9 cellular contexts compared by ENCODE assay signal in genomic region chr15:40743921-40744809, GRCh38. TPM values are rescaled to one million over a fixed set of nuclear protein-coding genes. Genes with fewer than 3 reads are reported as not detected.
DNase-seq lines count a peak whose midpoint lies in the region; ATAC-seq, FAIRE-seq and TF ChIP-seq lines count a peak whose summit lies in the region.
"Had no signal": no experiment of that assay in that cellular context is flagged by ENCODE, and none has a peak within 500 bp of the region (broad histone marks: within the 10 kb centered on the region; RNA-seq: fewer than 3 reads in every experiment).

No MANE protein-coding gene starts in this region.

- H3K9me3 Mint-ChIP-seq in progenitor cell of endocrine pancreas (ENCODE audit: low read depth) = no peaks in the 10 kb centered on the region
- H3K9me3 Mint-ChIP-seq: naive B cell had no signal

- intact Hi-C loops in mammary epithelial cell (cut with micrococcal nuclease) = loop anchor here (5.0 kb wide), 1 partner anchor 47 kb away; the partner anchor contains the start of gene RAD51

- no peaks in the 10 kb centered on the region for H3K27me3 Mint-ChIP-seq in progenitor cell of endocrine pancreas
- H3K27me3 Mint-ChIP-seq: naive B cell had no signal

- peaks cover 3% of the 10 kb centered on the region for H3K36me3 Mint-ChIP-seq in progenitor cell of endocrine pancreas (ENCODE audit: insufficient read depth)

- CTCF ChIA-PET in mammary epithelial cell (lab: Charles Lee; ENCODE audit: low non-redundant PET) = interaction anchor here (0.6 to 0.8 kb wide), 2 partner anchors 42 to 113 kb away, joined by 4 read pairs; no protein-coding TSS in a partner anchor

- no TSS peak for BruUV-seq in mammary epithelial cell (replicated peaks; lab: Mats Ljungman, UMichigan)

- no peak overlapping the region for H3K9ac ChIP-seq in mammary epithelial cell (ENCODE audit: insufficient read depth, low read length)

- H3K36me3 ChIP-seq in mammary epithelial cell (ENCODE audit: insufficient read depth, low read length) = peaks cover 10% of the 10 kb centered on the region

- H3K4me3 ChIP-seq in mammary epithelial cell (replicated peaks in 1 of 3; ENCODE audit: insufficient read depth in 1 of 3, low read depth in 2 of 3, low read length in 3 of 3) = no peak overlapping the region

- no peaks in the 10 kb centered on the region for H3K4me1 Mint-ChIP-seq in progenitor cell of endocrine pancreas (ENCODE audit: low read depth)
- H3K4me1 Mint-ChIP-seq: naive B cell had no signal

- no peak overlapping the region for H3K27ac Mint-ChIP-seq in progenitor cell of endocrine pancreas

- FAIRE-seq in GM18507 (lab: Jason Lieb, UNC) = peak; percentile 48

- no peaks in the 10 kb centered on the region for H4K20me1 ChIP-seq in mammary epithelial cell (ENCODE audit: insufficient read depth, low read length)

- H3K27me3 ChIP-seq in mammary epithelial cell (ENCODE audit: insufficient read depth, low read length) = no peaks in the 10 kb centered on the region

- H3K4me3 Mint-ChIP-seq in progenitor cell of endocrine pancreas (ENCODE audit: low read depth) = no peak overlapping the region
- H3K4me3 Mint-ChIP-seq: naive B cell had no signal

- in situ Hi-C loops in mammary epithelial cell (cut with MboI; ENCODE audit: low sequenced_read_pairs in 2 of 2) = no loop called here

- WGBS in mammary epithelial cell (ENCODE audit: low coverage, missing lambda C conversion rate) = 34% methylated on average over 8 of the region's 12 CpGs

- H3K9me3 ChIP-seq in mammary epithelial cell (replicated peaks; ENCODE audit: insufficient read depth, low read length) = no peaks in the 10 kb centered on the region

- no peak for DNase-seq in GM18507 (ENCODE audit: extremely low spot score, insufficient read length, low read depth)
- peak; percentile 78 for DNase-seq in mammary epithelial cell
- no peak for DNase-seq in progenitor cell of endocrine pancreas (ENCODE audit: low spot score, unreplicated experiment)
- no peak for DNase-seq in NOMO-1 (lab: John Stamatoyannopoulos, UW; ENCODE audit: unreplicated experiment in 2 of 2)
- DNase-seq in NCI-H1417 (lab: John Stamatoyannopoulos, UW) = no peak
- DNase-seq: naive B cell had no signal

- no peak overlapping the region for H2AFZ ChIP-seq in mammary epithelial cell (ENCODE audit: low read depth, low read length)

- peaks cover 10% of the 10 kb centered on the region for H3K4me1 ChIP-seq in mammary epithelial cell (ENCODE audit: insufficient read depth, low read length)

- TF ChIP-seq CTCF in mammary epithelial cell (conservative IDR thresholded peaks at IDR 0.05 in 1 of 2, IDR thresholded peaks at IDR 0.05 in 1 of 2; ENCODE audit: extremely low read depth in 1 of 2, insufficient read depth in 1 of 2, low read depth in 1 of 2, low read length in 2 of 2) (no peak), progenitor cell of endocrine pancreas (IDR thresholded peaks at IDR 0.05; ENCODE audit: unreplicated experiment) (peak; percentile 10)

- H3K79me2 ChIP-seq in mammary epithelial cell (ENCODE audit: insufficient read depth, low read length) = peaks cover 4% of the 10 kb centered on the region

- dilution Hi-C loops in mammary epithelial cell (cut with HindIII; ENCODE audit: low sequenced_read_pairs) = no loop called here

- H3K4me2 ChIP-seq in mammary epithelial cell (ENCODE audit: insufficient read depth, low read depth, low read length) = no peak overlapping the region

- no peak overlapping the region for H3K27ac ChIP-seq in mammary epithelial cell (ENCODE audit: insufficient read depth, low read depth, low read length)

- ATAC-seq in SK-N-SH treated with all-trans-retinoic acid at 6 μM for 48 hours = peak; percentile 19
- ATAC-seq in HG03457 (IDR thresholded peaks at IDR 0.05; ENCODE audit: unreplicated experiment) = no peak
- ATAC-seq in HG02884 (IDR thresholded peaks at IDR 0.05; ENCODE audit: unreplicated experiment) = no peak

TF ChIP-seq in SK-N-SH treated with all-trans-retinoic acid at 6 μM for 48 hours, 23 proteins besides CTCF, POLR2A, EP300 and RAD21 (continues in another document):
- TF ChIP-seq PPARA (CRISPR knock-in tag; IDR thresholded peaks at IDR 0.05; ENCODE audit: borderline replicate concordance) (no peak), OSR1 (CRISPR knock-in tag; IDR thresholded peaks at IDR 0.05) (no peak), PATZ1 (CRISPR knock-in tag; IDR thresholded peaks at IDR 0.05; ENCODE audit: borderline replicate concordance) (no peak), CSRNP3 (CRISPR knock-in tag; IDR thresholded peaks at IDR 0.05) (no peak), RARB (CRISPR knock-in tag; IDR thresholded peaks at IDR 0.05) (no peak), ZNF565 (CRISPR knock-in tag; conservative IDR thresholded peaks at IDR 0.05; ENCODE audit: low read depth) (no peak), ESRRG (CRISPR knock-in tag; IDR thresholded peaks at IDR 0.05) (no peak), BACH2 (CRISPR knock-in tag; IDR thresholded peaks at IDR 0.05; ENCODE audit: borderline replicate concordance) (no peak), ARNTL (CRISPR knock-in tag; IDR thresholded peaks at IDR 0.05; ENCODE audit: borderline replicate concordance, low read depth) (no peak), ZNF8 (CRISPR knock-in tag; IDR thresholded peaks at IDR 0.05) (no peak), ZC3H10 (CRISPR knock-in tag; IDR thresholded peaks at IDR 0.05) (no peak), CREB5 (CRISPR knock-in tag; IDR thresholded peaks at IDR 0.05; ENCODE audit: low read depth) (no peak), ZFP30 (CRISPR knock-in tag; IDR thresholded peaks at IDR 0.05) (no peak), SNAI2 (CRISPR knock-in tag; IDR thresholded peaks at IDR 0.05) (no peak), POU6F1 (CRISPR knock-in tag; IDR thresholded peaks at IDR 0.05; ENCODE audit: borderline replicate concordance, low read depth) (no peak)

RNA-seq across cellular contexts. Expression of gene RMDN3, which starts 10.9 kb away (rescaled TPM):
- total RNA-seq in mammary epithelial cell = 10 to 100 TPM; 18.2 to 34.5 TPM
- 18.9 TPM for polyA plus RNA-seq in mammary epithelial cell
- polyA minus RNA-seq in mammary epithelial cell = 12.1 TPM
- total RNA-seq in progenitor cell of endocrine pancreas = 23.4 and 25.9 TPM in 2 replicates

RNA-seq across cellular contexts. Expression of gene GCHFR, which starts 19.7 kb away (rescaled TPM):
- total RNA-seq in mammary epithelial cell (1 to 10 TPM; 1.0 to 1.2 TPM), progenitor cell of endocrine pancreas (30.6 and 32.1 TPM in 2 replicates)
- 1.3 TPM for polyA plus RNA-seq in mammary epithelial cell
- polyA minus RNA-seq in mammary epithelial cell = not detected

RNA-seq across cellular contexts. Expression of gene C15orf62, which starts 25.6 kb away (rescaled TPM):
- total RNA-seq in mammary epithelial cell (under 1 TPM in 1 of 2 donors, not detected in 1; 0.21 TPM), progenitor cell of endocrine pancreas (1.8 and 1.9 TPM in 2 replicates)
- polyA plus RNA-seq in mammary epithelial cell = 0.05 TPM
- not detected for polyA minus RNA-seq in mammary epithelial cell

RNA-seq across cellular contexts. Expression of gene RAD51, which starts 49.2 kb away (rescaled TPM):
- total RNA-seq in mammary epithelial cell (10 to 100 TPM in 1 of 2 donors, 1 to 10 TPM in 1; 1.5 to 22.6 TPM), progenitor cell of endocrine pancreas (13.2 and 16.0 TPM in 2 replicates)
- 19.2 TPM for polyA plus RNA-seq in mammary epithelial cell
- 26.6 TPM for polyA minus RNA-seq in mammary epithelial cell

Comparison
In these comparisons a context has a peak if more than half of its experiments do, and no peak if none do; other contexts are left out.
1. RNA of gene GCHFR, which starts 19.7 kb away (total RNA-seq): 30.6 to 32.1 TPM in progenitor cell of endocrine pancreas; 1.0 to 1.2 TPM in mammary epithelial cell; every median in the first group is over 10 times any median in the second.